ENCODE assay signal across 1 cellular context in genomic region chr18:12703714-12704113, GRCh38.
TF ChIP-seq lines count a peak whose summit lies in the region.

No MANE protein-coding gene starts in this region.

TF ChIP-seq in A549, 52 proteins besides CTCF, POLR2A, EP300 and RAD21 (continued from another document):
- TF ChIP-seq BCL3 (IDR thresholded peaks at IDR 0.05) (no peak), USF2 (IDR thresholded peaks at IDR 0.05) (no peak)
- TF ChIP-seq, protein P1, sequence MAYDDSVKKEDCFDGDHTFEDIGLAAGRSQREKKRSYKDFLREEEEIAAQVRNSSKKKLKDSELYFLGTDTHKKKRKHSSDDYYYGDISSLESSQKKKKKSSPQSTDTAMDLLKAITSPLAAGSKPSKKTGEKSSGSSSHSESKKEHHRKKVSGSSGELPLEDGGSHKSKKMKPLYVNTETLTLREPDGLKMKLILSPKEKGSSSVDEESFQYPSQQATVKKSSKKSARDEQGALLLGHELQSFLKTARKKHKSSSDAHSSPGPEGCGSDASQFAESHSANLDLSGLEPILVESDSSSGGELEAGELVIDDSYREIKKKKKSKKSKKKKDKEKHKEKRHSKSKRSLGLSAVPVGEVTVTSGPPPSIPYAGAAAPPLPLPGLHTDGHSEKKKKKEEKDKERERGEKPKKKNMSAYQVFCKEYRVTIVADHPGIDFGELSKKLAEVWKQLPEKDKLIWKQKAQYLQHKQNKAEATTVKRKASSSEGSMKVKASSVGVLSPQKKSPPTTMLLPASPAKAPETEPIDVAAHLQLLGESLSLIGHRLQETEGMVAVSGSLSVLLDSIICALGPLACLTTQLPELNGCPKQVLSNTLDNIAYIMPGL (CRISPR knock-in tag; IDR thresholded peaks at IDR 0.05; ENCODE audit: borderline replicate concordance), result no peak
